Comparison of ENCODE assay signal across 24 cellular contexts in genomic region chr19:29482855-29483640, GRCh38. TPM values are rescaled to one million over a fixed set of nuclear protein-coding genes. Genes with fewer than 3 reads are reported as not detected.
"Had no signal": no experiment of that assay in that cellular context is flagged by ENCODE, and none has a peak within 500 bp of the region (broad histone marks: within the 10 kb centered on the region; RNA-seq: fewer than 3 reads in every experiment).

No MANE protein-coding gene starts in this region.

- H3K4me1 Mint-ChIP-seq: activated naive CD4-positive, alpha-beta T cell treated with anti-CD3 and anti-CD28 coated beads, Interleukin-2, amount 10 ng/mL, durations not matched to agents 7 days and 5 days; natural killer cell; stimulated activated naive CD8-positive, alpha-beta T cell treated with anti-CD3 and anti-CD28 coated beads, Interleukin-15, amount 100 ng/mL, for 72 hours; T-cell had no signal

- H3K9me3 Mint-ChIP-seq: natural killer cell had no signal

- H3K27ac ChIP-seq: ovary, psoas muscle, right atrium auricular region, SJCRH30, testis, WERI-Rb-1 had no signal

- H3K27me3 Mint-ChIP-seq: activated naive CD4-positive, alpha-beta T cell treated with anti-CD3 and anti-CD28 coated beads, Interleukin-2, amount 10 ng/mL, durations not matched to agents 7 days and 5 days; dendritic cell treated with granulocyte-macrophage colony-stimulating factor and Interleukin-4, amounts not matched to agents 40 ng/mL and 50 ng/mL, for 4 days had no signal

- H3K36me3 ChIP-seq: ovary, right atrium auricular region, SJCRH30, WERI-Rb-1 had no signal

- H3K4me1 ChIP-seq: psoas muscle, right atrium auricular region, SJCRH30, testis had no signal

- H3K36me3 Mint-ChIP-seq: activated naive CD4-positive, alpha-beta T cell treated with anti-CD3 and anti-CD28 coated beads, Interleukin-2, amount 10 ng/mL, durations not matched to agents 7 days and 5 days; natural killer cell; T-cell had no signal

- H3K4me3 Mint-ChIP-seq: activated naive CD4-positive, alpha-beta T cell treated with anti-CD3 and anti-CD28 coated beads, Interleukin-2, amount 10 ng/mL, durations not matched to agents 7 days and 5 days; dendritic cell treated with granulocyte-macrophage colony-stimulating factor and Interleukin-4, amounts not matched to agents 40 ng/mL and 50 ng/mL, for 4 days; natural killer cell; stimulated activated naive CD8-positive, alpha-beta T cell treated with anti-CD3 and anti-CD28 coated beads, Interleukin-15, amount 100 ng/mL, for 72 hours; T-cell; T-helper 2 cell treated with Interferon-gamma antibody and Interleukin-4, amounts not matched to agents 5 μg/mL and 100 μg/mL, for 36 hours had no signal

- H3K27me3 ChIP-seq: ovary, right atrium auricular region, testis had no signal

- ATAC-seq: natural killer cell; psoas muscle; stimulated activated naive CD8-positive, alpha-beta T cell treated with anti-CD3 and anti-CD28 coated beads, Interleukin-15, amount 100 ng/mL, for 72 hours; T-cell had no signal

- H3K4me3 ChIP-seq: ovary, psoas muscle, right atrium auricular region, SJCRH30, testis had no signal

- H3K9me3 ChIP-seq: ovary, psoas muscle, right atrium auricular region, SJCRH30, testis had no signal

- DNase-seq: activated CD4-positive, alpha-beta T cell treated with anti-CD3 and anti-CD28 coated beads, Interleukin-2, amount 50 U/mL, for 48 hours; activated CD4-positive, CD25-positive, alpha-beta regulatory T cell treated with anti-CD3 and anti-CD28 coated beads, Interleukin-2, amount 50 U/mL, for 72 hours; activated naive CD4-positive, alpha-beta T cell treated with anti-CD3 and anti-CD28 coated beads, Interleukin-2, amount 10 ng/mL, durations not matched to agents 7 days and 5 days; cerebellar nuclear complex; effector CD8-positive, alpha-beta T cell; foreskin melanocyte; hippocampal formation; natural killer cell; ovary; psoas muscle; SJCRH30; stimulated activated CD4-positive, alpha-beta T cell treated with anti-CD3 and anti-CD28 coated beads, Interleukin-12 subunit alpha, Interleukin-12 subunit beta, amount 100 ng/mL, for 4 hours; stimulated activated CD4-positive, alpha-beta T cell treated with anti-CD3 and anti-CD28 coated beads, Interleukin-4, amount 100 ng/mL, for 4 hours; stimulated activated naive CD8-positive, alpha-beta T cell treated with anti-CD3 and anti-CD28 coated beads, Interleukin-15, amount 100 ng/mL, for 72 hours; T-cell; testis; trophoblast cell; WERI-Rb-1 had no signal

- H3K27ac Mint-ChIP-seq: activated naive CD4-positive, alpha-beta T cell treated with anti-CD3 and anti-CD28 coated beads, Interleukin-2, amount 10 ng/mL, durations not matched to agents 7 days and 5 days; dendritic cell treated with granulocyte-macrophage colony-stimulating factor and Interleukin-4, amounts not matched to agents 40 ng/mL and 50 ng/mL, for 4 days; natural killer cell; stimulated activated naive CD8-positive, alpha-beta T cell treated with anti-CD3 and anti-CD28 coated beads, Interleukin-15, amount 100 ng/mL, for 72 hours; T-cell; T-helper 2 cell treated with Interferon-gamma antibody and Interleukin-4, amounts not matched to agents 5 μg/mL and 100 μg/mL, for 36 hours had no signal

RNA-seq across cellular contexts. Expression of gene VSTM2B, which starts 42.7 kb away (rescaled TPM):
- total RNA-seq: bronchial epithelial cell, lower leg skin, natural killer cell, psoas muscle, right atrium auricular region, SJCRH30, skeletal muscle tissue, T-cell had no signal
